1 cellular context compared by ENCODE assay signal in the genomic region with DNA sequence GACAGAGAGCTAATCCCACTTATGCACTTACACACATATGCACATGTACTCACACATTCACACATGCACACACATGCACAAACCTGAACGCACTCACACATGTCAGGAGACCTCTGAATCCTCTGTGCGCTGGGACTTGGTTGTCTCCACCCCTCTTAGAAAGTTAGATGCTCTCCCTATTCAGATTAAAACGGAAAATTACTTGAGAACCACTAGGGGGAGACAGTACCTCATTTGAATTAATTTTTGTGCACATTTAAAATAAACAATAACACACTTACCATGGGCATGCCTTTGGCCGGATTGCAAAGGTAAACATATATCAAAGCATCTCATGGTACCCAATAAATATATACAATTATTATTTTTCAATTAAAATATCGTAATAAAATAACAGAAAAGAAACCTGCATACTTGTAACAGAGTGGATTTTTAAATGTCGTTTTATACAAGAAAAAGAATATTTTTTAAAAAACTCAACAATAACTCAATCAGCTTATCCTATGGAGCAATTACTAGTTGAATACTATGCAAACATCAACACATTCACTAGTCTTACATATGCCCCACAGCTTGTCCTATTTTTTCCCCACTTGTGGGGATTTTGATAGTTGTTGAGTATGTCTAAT.
TF ChIP-seq lines count a peak whose summit lies in the region.

No MANE protein-coding gene starts in this region.

TF ChIP-seq in HepG2, 621 proteins besides CTCF, POLR2A, EP300 and RAD21:
- TF ChIP-seq ZNF672 (CRISPR knock-in tag; IDR thresholded peaks at IDR 0.05) (no peak), ZNF329 (CRISPR knock-in tag; IDR thresholded peaks at IDR 0.05; ENCODE audit: low read depth) (no peak), ZNF879 (CRISPR knock-in tag; IDR thresholded peaks at IDR 0.05) (no peak), TGIF2 (CRISPR knock-in tag; IDR thresholded peaks at IDR 0.05) (no peak), FOXJ3 (CRISPR knock-in tag; IDR thresholded peaks at IDR 0.05; ENCODE audit: borderline replicate concordance) (no peak), MTF1 (CRISPR knock-in tag; IDR thresholded peaks at IDR 0.05) (no peak), TAF15 (IDR thresholded peaks at IDR 0.05; ENCODE audit: low read depth, low read length, poor library complexity, severe bottlenecking) (no peak), DMAP1 (CRISPR knock-in tag; IDR thresholded peaks at IDR 0.05) (no peak), STAG1 (CRISPR knock-in tag; IDR thresholded peaks at IDR 0.05) (peak; percentile 42), SNAI1 (CRISPR knock-in tag; IDR thresholded peaks at IDR 0.05; ENCODE audit: borderline replicate concordance) (no peak)
- TF ChIP-seq, protein P1, sequence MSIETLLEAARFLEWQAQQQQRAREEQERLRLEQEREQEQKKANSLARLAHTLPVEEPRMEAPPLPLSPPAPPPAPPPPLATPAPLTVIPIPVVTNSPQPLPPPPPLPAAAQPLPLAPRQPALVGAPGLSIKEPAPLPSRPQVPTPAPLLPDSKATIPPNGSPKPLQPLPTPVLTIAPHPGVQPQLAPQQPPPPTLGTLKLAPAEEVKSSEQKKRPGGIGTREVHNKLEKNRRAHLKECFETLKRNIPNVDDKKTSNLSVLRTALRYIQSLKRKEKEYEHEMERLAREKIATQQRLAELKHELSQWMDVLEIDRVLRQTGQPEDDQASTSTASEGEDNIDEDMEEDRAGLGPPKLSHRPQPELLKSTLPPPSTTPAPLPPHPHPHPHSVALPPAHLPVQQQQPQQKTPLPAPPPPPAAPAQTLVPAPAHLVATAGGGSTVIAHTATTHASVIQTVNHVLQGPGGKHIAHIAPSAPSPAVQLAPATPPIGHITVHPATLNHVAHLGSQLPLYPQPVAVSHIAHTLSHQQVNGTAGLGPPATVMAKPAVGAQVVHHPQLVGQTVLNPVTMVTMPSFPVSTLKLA (IDR thresholded peaks at IDR 0.05) = peak; percentile 22; the same call in 1 of the 2 replicates
